Comparison of ENCODE assay signal across 8 cellular contexts in genomic region chr2:10036095-10036879, GRCh38. TPM values are rescaled to one million over a fixed set of nuclear protein-coding genes. Genes with fewer than 3 reads are reported as not detected.
DNase-seq lines count a peak whose midpoint lies in the region; ATAC-seq and TF ChIP-seq lines count a peak whose summit lies in the region.

No MANE protein-coding gene starts in this region.

- H3K4me3 ChIP-seq in SJSA1 = no peak overlapping the region

- TF ChIP-seq CTCF in C4-2B (conservative IDR thresholded peaks at IDR 0.05) = peak; percentile 60

- H3K27me3 ChIP-seq in SJSA1 (replicated peaks) (no peaks in the 10 kb centered on the region), layer of hippocampus (ENCODE audit: control insufficient read depth, insufficient read depth, low read length) (no peaks in the 10 kb centered on the region)

- H3K9me3 ChIP-seq in SJSA1 (replicated peaks) = no peaks in the 10 kb centered on the region

- H3K4me1 ChIP-seq in SJSA1 (replicated peaks) = peaks cover 18% of the 10 kb centered on the region

- DNase-seq in SJSA1 (ENCODE audit: low read depth in 1 of 2, low spot score in 2 of 2) (peak; percentile 66 to 85), cerebellar cortex (ENCODE audit: low spot score) (peak; percentile 93)
- peak; percentile 50 for DNase-seq in stimulated activated naive CD4-positive, alpha-beta T cell treated with Interleukin-2 at 50 U/mL for 16 hours (lab: John Stamatoyannopoulos, UW)

- peak overlapping the region; percentile 64 for H3K27ac ChIP-seq in C4-2B
- H3K27ac ChIP-seq in SJSA1 = peak overlapping the region; percentile 12; the same call in 1 of the 2 replicates
- H3K27ac ChIP-seq in layer of hippocampus (ENCODE audit: low read depth, low read length) = peak overlapping the region; percentile 82

- ATAC-seq in GM21619 (IDR thresholded peaks at IDR 0.05; ENCODE audit: unreplicated experiment) (peak; percentile 50), HG02678 (IDR thresholded peaks at IDR 0.05; ENCODE audit: unreplicated experiment) (no peak), HG03039 (IDR thresholded peaks at IDR 0.05; ENCODE audit: unreplicated experiment) (no peak)

- H3K36me3 ChIP-seq in SJSA1 = no peaks in the 10 kb centered on the region

RNA-seq across cellular contexts. Expression of gene KLF11, which starts 7.1 kb away (rescaled TPM):
- total RNA-seq in SJSA1 (2014; rRNA removed; shearing (Covaris generic)) = 13.6 and 16.0 TPM in 2 replicates

RNA-seq across cellular contexts. Expression of gene CYS1, which starts 43.9 kb away (rescaled TPM):
- 13.7 and 21.3 TPM in 2 replicates for total RNA-seq in SJSA1 (2014; rRNA removed; shearing (Covaris generic))

Comparison
In these comparisons a context has a peak if more than half of its experiments do, and no peak if none do; other contexts are left out.
1. H3K27ac ChIP-seq: peak in every context shown above with its lines; median percentile 82 in layer of hippocampus; 64 in C4-2B; 12 in SJSA1.